In genomic region chr4:46388860-46389259, GRCh38 we compare ENCODE assay signal across 14 cellular contexts. TPM values are rescaled to one million over a fixed set of nuclear protein-coding genes. Genes with fewer than 3 reads are reported as not detected.
DNase-seq lines count a peak whose midpoint lies in the region; ATAC-seq and TF ChIP-seq lines count a peak whose summit lies in the region.
"Had no signal": no experiment of that assay in that cellular context is flagged by ENCODE, and none has a peak within 500 bp of the region (broad histone marks: within the 10 kb centered on the region; RNA-seq: fewer than 3 reads in every experiment).

No MANE protein-coding gene starts in this region.

- H3K4me3 ChIP-seq in dorsolateral prefrontal cortex, result peak overlapping the region; percentile 40 to 81 (median 65)
- no peak overlapping the region for H3K4me3 ChIP-seq in mucosa of descending colon
- H3K4me3 ChIP-seq: K562 had no signal

- H3K27ac Mint-ChIP-seq in activated T-helper 1 cell treated with anti-CD3 and anti-CD28 coated beads, Interleukin-12 subunit alpha, Interleukin-12 subunit beta, Interleukin-2, Interleukin-4 antibody, amounts not matched to agents 30 ng/mL and 10 ng/mL and 1 ng/mL, durations not matched to agents 14 hours and 24 hours and 36 hours, result no peak overlapping the region

- peaks cover 4% of the 10 kb centered on the region for H3K4me1 ChIP-seq in mucosa of descending colon (ENCODE audit: low read depth)

- no peaks in the 10 kb centered on the region for H3K36me3 Mint-ChIP-seq in activated T-helper 1 cell treated with anti-CD3 and anti-CD28 coated beads, Interleukin-12 subunit alpha, Interleukin-12 subunit beta, Interleukin-2, Interleukin-4 antibody, amounts not matched to agents 30 ng/mL and 10 ng/mL and 1 ng/mL, durations not matched to agents 14 hours and 24 hours and 36 hours (ENCODE audit: low read depth)

- peak; percentile 18 to 40 for DNase-seq in NCI-H524 (lab: John Stamatoyannopoulos, UW)
- no peak for DNase-seq in NCI-H524 treated with DMSO at 0.1 percent for 48 hours (lab: John Stamatoyannopoulos, UW)
- no peak for DNase-seq in dorsolateral prefrontal cortex
- DNase-seq in mucosa of descending colon, result peak in 1 of 3 donors; percentile 13
- DNase-seq in mucosa of gallbladder (ENCODE audit: low spot score), result no peak
- DNase-seq in activated T-helper 1 cell treated with anti-CD3 and anti-CD28 coated beads, Interleukin-12 subunit alpha, Interleukin-12 subunit beta, Interleukin-2, Interleukin-4 antibody, amounts not matched to agents 30 ng/mL and 10 ng/mL and 1 ng/mL, durations not matched to agents 14 hours and 24 hours and 36 hours (ENCODE audit: low spot score), result no peak
- no peak for DNase-seq in cerebellum (ENCODE audit: low spot score)
- DNase-seq: central memory CD4-positive, alpha-beta T cell; naive thymus-derived CD4-positive, alpha-beta T cell; NCI-H2081 treated with DMSO at 0.1 percent for 48 hours; PC-3; upper lobe of left lung had no signal

- TF ChIP-seq CTCF in dorsolateral prefrontal cortex (IDR thresholded peaks at IDR 0.05 in 54 of 56, conservative IDR thresholded peaks at IDR 0.05 in 2 of 56; ENCODE audit: low read depth in 1 of 56, partially characterized antibody in 56 of 56) (no peak), mucosa of descending colon (IDR thresholded peaks at IDR 0.05) (no peak)

- H3K27me3 Mint-ChIP-seq in activated T-helper 1 cell treated with anti-CD3 and anti-CD28 coated beads, Interleukin-12 subunit alpha, Interleukin-12 subunit beta, Interleukin-2, Interleukin-4 antibody, amounts not matched to agents 30 ng/mL and 10 ng/mL and 1 ng/mL, durations not matched to agents 14 hours and 24 hours and 36 hours (ENCODE audit: insufficient read depth), result peaks cover 28% of the 10 kb centered on the region

- H3K36me3 ChIP-seq in mucosa of descending colon (ENCODE audit: low read depth), result no peaks in the 10 kb centered on the region
- H3K36me3 ChIP-seq: upper lobe of left lung had no signal

- peaks cover 0 to 22% (median 0%) of the 10 kb centered on the region in 45 donors for H3K27me3 ChIP-seq in dorsolateral prefrontal cortex

- no peaks in the 10 kb centered on the region for H3K9me3 Mint-ChIP-seq in activated T-helper 1 cell treated with anti-CD3 and anti-CD28 coated beads, Interleukin-12 subunit alpha, Interleukin-12 subunit beta, Interleukin-2, Interleukin-4 antibody, amounts not matched to agents 30 ng/mL and 10 ng/mL and 1 ng/mL, durations not matched to agents 14 hours and 24 hours and 36 hours

- no peaks in the 10 kb centered on the region for H3K9me3 ChIP-seq in mucosa of descending colon
- H3K9me3 ChIP-seq: upper lobe of left lung had no signal

- peak; percentile 58 for ATAC-seq in mucosa of descending colon
- ATAC-seq: K562; naive thymus-derived CD4-positive, alpha-beta T cell; PC-3 had no signal

- intact Hi-C loops in dorsolateral prefrontal cortex (cut with DNase I) (no loop called here), mucosa of descending colon (cut with DNase I, micrococcal nuclease) (no loop called here)
- intact Hi-C loops in activated T-helper 1 cell treated with anti-CD3 and anti-CD28 coated beads, Interleukin-12 subunit alpha, Interleukin-12 subunit beta, Interleukin-2, Interleukin-4 antibody, amounts not matched to agents 30 ng/mL and 10 ng/mL and 1 ng/mL, durations not matched to agents 14 hours and 24 hours and 36 hours (cut with micrococcal nuclease), result no loop called here

- H3K27ac ChIP-seq in dorsolateral prefrontal cortex (peak overlapping the region in 56 of 59 donors; percentile 20 to 91 (median 78)), temporal lobe (ENCODE audit: low read depth, low read length) (peak overlapping the region; percentile 51)
- H3K27ac ChIP-seq: upper lobe of left lung had no signal

- H3K4me1 Mint-ChIP-seq in activated T-helper 1 cell treated with anti-CD3 and anti-CD28 coated beads, Interleukin-12 subunit alpha, Interleukin-12 subunit beta, Interleukin-2, Interleukin-4 antibody, amounts not matched to agents 30 ng/mL and 10 ng/mL and 1 ng/mL, durations not matched to agents 14 hours and 24 hours and 36 hours (ENCODE audit: low read depth), result no peaks in the 10 kb centered on the region

- H3K4me3 Mint-ChIP-seq in activated T-helper 1 cell treated with anti-CD3 and anti-CD28 coated beads, Interleukin-12 subunit alpha, Interleukin-12 subunit beta, Interleukin-2, Interleukin-4 antibody, amounts not matched to agents 30 ng/mL and 10 ng/mL and 1 ng/mL, durations not matched to agents 14 hours and 24 hours and 36 hours, result no peak overlapping the region

RNA-seq across cellular contexts. Expression of gene GABRA2, which starts 1.1 kb away (rescaled TPM):
- total RNA-seq in dorsolateral prefrontal cortex (100 to 1,000 TPM in 107 of 120 experiments, 10 to 100 TPM in 13; 50.1 to 214 (median 133) TPM), mucosa of descending colon (10 to 100 TPM in 1 of 3 donors, 1 to 10 TPM in 2; 4.2 to 13.0 (median 9.7) TPM), temporal lobe (74.0 TPM), mucosa of gallbladder (0.46 TPM), cerebellum (63.9 TPM)
- not detected in 2 replicates for total RNA-seq in activated T-helper 1 cell treated with anti-CD3 and anti-CD28 coated beads, Interleukin-12 subunit alpha, Interleukin-12 subunit beta, Interleukin-2, Interleukin-4 antibody, amounts not matched to agents 30 ng/mL and 10 ng/mL and 1 ng/mL, durations not matched to agents 14 hours and 24 hours and 36 hours
- total RNA-seq: naive thymus-derived CD4-positive, alpha-beta T cell; PC-3; upper lobe of left lung had no signal

Comparison
In these comparisons a context has a peak if more than half of its experiments do, and no peak if none do; other contexts are left out.
1. DNase-seq: peak in NCI-H524 (2 of 2); none in NCI-H524 treated with DMSO at 0.1 percent for 48 hours (single experiment), dorsolateral prefrontal cortex (0 of 10), mucosa of gallbladder (single experiment), activated T-helper 1 cell treated with anti-CD3 and anti-CD28 coated beads, Interleukin-12 subunit alpha, Interleukin-12 subunit beta, Interleukin-2, Interleukin-4 antibody, amounts not matched to agents 30 ng/mL and 10 ng/mL and 1 ng/mL, durations not matched to agents 14 hours and 24 hours and 36 hours (single experiment) and cerebellum (single experiment).